14 cellular contexts compared by ENCODE assay signal in the genomic region with DNA sequence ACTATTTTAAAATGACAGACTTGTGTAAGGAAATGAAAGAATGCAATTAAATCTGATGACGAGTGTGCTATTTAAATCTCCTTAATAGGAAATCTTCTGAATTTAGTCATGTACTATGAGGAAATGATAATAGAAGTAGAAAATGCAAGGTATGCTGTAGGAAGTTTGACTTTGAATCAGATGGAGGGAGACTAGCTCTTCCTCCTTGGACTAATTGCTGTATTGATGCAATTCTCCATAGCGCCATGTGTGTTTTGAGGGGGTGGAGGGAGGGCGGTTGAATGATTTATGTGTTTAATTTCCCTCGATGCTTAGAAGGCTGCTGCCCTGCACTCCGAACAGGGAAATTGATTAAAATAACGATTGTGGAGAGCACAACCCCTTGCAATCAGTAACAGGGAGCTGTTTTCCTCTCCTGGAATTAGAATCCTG.
DNase-seq lines count a peak whose midpoint lies in the region; ATAC-seq and TF ChIP-seq lines count a peak whose summit lies in the region.
"Had no signal": no experiment of that assay in that cellular context is flagged by ENCODE, and none has a peak within 500 bp of the region (broad histone marks: within the 10 kb centered on the region; RNA-seq: fewer than 3 reads in every experiment).

No MANE protein-coding gene starts in this region.

- peaks cover 25% of the 10 kb centered on the region for H3K4me1 ChIP-seq in GM23248 (ENCODE audit: insufficient read depth)
- peaks cover 36% of the 10 kb centered on the region for H3K4me1 ChIP-seq in RWPE2 (ENCODE audit: insufficient read depth, poor library complexity, severe bottlenecking)
- peaks cover 9% of the 10 kb centered on the region for H3K4me1 ChIP-seq in fibroblast of lung (ENCODE audit: control insufficient read depth, extremely low read depth, insufficient read depth, low read length)
- H3K4me1 ChIP-seq in ovary (ENCODE audit: insufficient read depth): no peaks in the 10 kb centered on the region

- intact Hi-C loops in ovary (cut with DNase I): no loop called here

- no peak overlapping the region for H2AFZ ChIP-seq in GM23248
- no peak overlapping the region for H2AFZ ChIP-seq in fibroblast of lung (ENCODE audit: low read length)

- H3K9ac ChIP-seq in GM23248 (no peak overlapping the region), fibroblast of lung (ENCODE audit: insufficient read depth, low read length) (no peak overlapping the region)

- no peak overlapping the region for H3K4me3 ChIP-seq in GM23248
- no peak overlapping the region for H3K4me3 ChIP-seq in RWPE2 (ENCODE audit: severe bottlenecking)
- no peak overlapping the region for H3K4me3 ChIP-seq in fibroblast of lung (replicated peaks in 1 of 4; ENCODE audit: control extremely low read depth in 1 of 4, insufficient read depth in 1 of 4, low read depth in 3 of 4, low read length in 4 of 4)
- H3K4me3 ChIP-seq in ovary: no peak overlapping the region

- peak; percentile 94 for ATAC-seq in RWPE2 (ENCODE audit: low read depth)
- ATAC-seq in GM18502 (IDR thresholded peaks at IDR 0.05; ENCODE audit: poor library complexity, unreplicated experiment): no peak
- ATAC-seq: activated naive CD8-positive, alpha-beta T cell treated with anti-CD3 and anti-CD28 coated beads, Interleukin-2, amount 50 U/mL, for 24 hours; T-helper 17 cell had no signal

- H3K27me3 Mint-ChIP-seq in immature natural killer cell (ENCODE audit: low read depth in 3 of 3): peaks cover 0 to 20% (median 10%) of the 10 kb centered on the region in 3 donors

- no peaks in the 10 kb centered on the region for H3K36me3 ChIP-seq in GM23248 (ENCODE audit: low read depth)
- no peaks in the 10 kb centered on the region for H3K36me3 ChIP-seq in RWPE2 (ENCODE audit: low read depth)
- H3K36me3 ChIP-seq in fibroblast of lung (ENCODE audit: control insufficient read depth, insufficient read depth, low read length): no peaks in the 10 kb centered on the region
- H3K36me3 ChIP-seq in ovary: no peaks in the 10 kb centered on the region

- in situ Hi-C loops in GM23248 (cut with MboI): no loop called here

- no peaks in the 10 kb centered on the region for H3K4me1 Mint-ChIP-seq in immature natural killer cell
- H3K4me1 Mint-ChIP-seq: activated naive CD8-positive, alpha-beta T cell treated with anti-CD3 and anti-CD28 coated beads, Interleukin-2, amount 50 U/mL, for 24 hours; endodermal cell; T-helper 17 cell had no signal

- DNase-seq in GM23248 (peak; percentile 86), RWPE2 (ENCODE audit: low spot score) (no peak), fibroblast of lung (ENCODE audit: low read depth in 2 of 2) (peak; percentile 82 to 97), pulmonary artery endothelial cell (ENCODE audit: low read depth, low spot score) (peak; percentile 83), immature natural killer cell (no peak), ovary (no peak), NCI-H345 treated with DMSO at 0.1 percent for 48 hours (lab: John Stamatoyannopoulos, UW; ENCODE audit: unreplicated experiment) (no peak)
- DNase-seq: activated naive CD8-positive, alpha-beta T cell treated with anti-CD3 and anti-CD28 coated beads, Interleukin-2, amount 50 U/mL, for 24 hours; DMS79; endodermal cell; NCI-H146; nephron progenitor cell; T-helper 17 cell had no signal

- no peak for TF ChIP-seq POLR2A in ovary (IDR thresholded peaks at IDR 0.05)

- H3K9me3 ChIP-seq in GM23248 (ENCODE audit: low read depth) (no peaks in the 10 kb centered on the region), RWPE2 (ENCODE audit: severe bottlenecking) (no peaks in the 10 kb centered on the region), fibroblast of lung (ENCODE audit: control insufficient read depth, insufficient read depth, low read depth, low read length) (no peaks in the 10 kb centered on the region), ovary (no peaks in the 10 kb centered on the region)

- H3K9me3 Mint-ChIP-seq in immature natural killer cell: peaks cover 1 to 11% (median 9%) of the 10 kb centered on the region in 6 donors

- TF ChIP-seq CTCF in RWPE2 (IDR thresholded peaks at IDR 0.05; ENCODE audit: poor library complexity, severe bottlenecking) (no peak), fibroblast of lung (conservative IDR thresholded peaks at IDR 0.05 in 1 of 2, IDR thresholded peaks at IDR 0.05 in 1 of 2; ENCODE audit: low read depth in 1 of 2, low read length in 2 of 2) (no peak), ovary (IDR thresholded peaks at IDR 0.05) (no peak)

- no peak overlapping the region for H3K4me3 Mint-ChIP-seq in immature natural killer cell
- H3K4me3 Mint-ChIP-seq: activated naive CD8-positive, alpha-beta T cell treated with anti-CD3 and anti-CD28 coated beads, Interleukin-2, amount 50 U/mL, for 24 hours; endodermal cell; nephron progenitor cell; T-helper 17 cell had no signal

- H3F3A ChIP-seq in GM23248 (ENCODE audit: insufficient read depth): peaks cover 32% of the 10 kb centered on the region

- WGBS in GM23248 (ENCODE audit: low coverage in 1 of 2, low lambda C conversion rate in 2 of 2, missing lambda C conversion rate in 2 of 2), 2 experiments: 0 to 2% methylated on average over 6 of the region's 6 CpGs
- WGBS in ovary, 3 donors: 5 to 16% (median 13%) methylated on average over 6 of the region's 6 CpGs

- H3K27me3 ChIP-seq in GM23248 (replicated peaks; ENCODE audit: insufficient read depth) (no peaks in the 10 kb centered on the region), RWPE2 (ENCODE audit: insufficient read depth, poor library complexity, severe bottlenecking) (no peaks in the 10 kb centered on the region), fibroblast of lung (ENCODE audit: control insufficient read depth, insufficient read depth, low read length) (no peaks in the 10 kb centered on the region), ovary (no peaks in the 10 kb centered on the region)

- H3K27ac Mint-ChIP-seq in immature natural killer cell: no peak overlapping the region
- H3K27ac Mint-ChIP-seq: activated naive CD8-positive, alpha-beta T cell treated with anti-CD3 and anti-CD28 coated beads, Interleukin-2, amount 50 U/mL, for 24 hours; endodermal cell; nephron progenitor cell; T-helper 17 cell had no signal

- no peaks in the 10 kb centered on the region for H3K79me2 ChIP-seq in GM23248 (ENCODE audit: insufficient read depth)
- no peaks in the 10 kb centered on the region for H3K79me2 ChIP-seq in fibroblast of lung (ENCODE audit: control insufficient read depth, insufficient read depth, low read length)

- H3K27ac ChIP-seq in GM23248 (peak overlapping the region; percentile 60), RWPE2 (ENCODE audit: poor library complexity, severe bottlenecking) (peak overlapping the region; percentile 99), fibroblast of lung (ENCODE audit: insufficient read depth, low read length) (peak overlapping the region; percentile 81), ovary (no peak overlapping the region)

- H3K9me2 ChIP-seq in GM23248 (ENCODE audit: insufficient read depth): no peaks in the 10 kb centered on the region

- H4K20me1 ChIP-seq in GM23248 (ENCODE audit: insufficient read depth) (no peaks in the 10 kb centered on the region), fibroblast of lung (ENCODE audit: control insufficient read depth, extremely low read depth, insufficient read depth, low read length) (no peaks in the 10 kb centered on the region)

- H3K4me2 ChIP-seq in GM23248 (ENCODE audit: unreplicated experiment) (peak overlapping the region; percentile 26), fibroblast of lung (ENCODE audit: extremely low read depth, insufficient read depth, low read length) (peak overlapping the region; percentile 52)

- no peak for TF ChIP-seq EP300 in ovary (IDR thresholded peaks at IDR 0.05)

- H3K36me3 Mint-ChIP-seq in immature natural killer cell: no peaks in the 10 kb centered on the region

Comparison
In these comparisons a context has a peak if more than half of its experiments do, and no peak if none do; other contexts are left out.
1. DNase-seq: peak in GM23248 (single experiment), fibroblast of lung (2 of 2) and pulmonary artery endothelial cell (single experiment); none in RWPE2 (single experiment), immature natural killer cell (0 of 3), ovary (0 of 5) and NCI-H345 treated with DMSO at 0.1 percent for 48 hours (single experiment).
2. H3K27ac ChIP-seq: peak in GM23248 (single experiment), RWPE2 (single experiment) and fibroblast of lung (single experiment); none in ovary (0 of 2).